Comparison of ENCODE assay signal across 1 cellular context in the genomic region with DNA sequence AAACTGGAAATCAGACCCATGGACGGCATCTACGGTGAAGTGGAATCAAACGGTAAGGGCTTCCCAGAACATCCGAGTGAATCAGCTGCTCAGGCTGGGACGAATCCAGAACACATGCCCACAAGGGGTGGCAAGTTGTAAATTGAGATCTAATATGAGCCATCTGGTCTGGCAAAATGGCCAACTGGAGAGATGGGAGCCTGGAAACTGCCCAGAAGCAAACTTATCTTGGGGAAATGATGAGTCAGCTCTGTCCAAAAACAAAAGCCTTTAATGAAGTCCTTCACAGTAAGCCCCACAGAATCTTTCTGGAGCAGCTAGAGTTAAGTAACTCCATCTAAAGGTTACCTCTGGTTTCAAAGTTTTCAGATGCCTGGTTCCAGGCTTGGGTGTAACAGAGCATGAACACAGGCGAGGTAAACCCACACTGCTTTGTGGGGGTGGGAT.
TF ChIP-seq lines count a peak whose summit lies in the region.

No MANE protein-coding gene starts in this region.

TF ChIP-seq in K562, 482 proteins besides CTCF, POLR2A, EP300 and RAD21 (continued from another document and continues in another):
- TF ChIP-seq, protein P1, sequence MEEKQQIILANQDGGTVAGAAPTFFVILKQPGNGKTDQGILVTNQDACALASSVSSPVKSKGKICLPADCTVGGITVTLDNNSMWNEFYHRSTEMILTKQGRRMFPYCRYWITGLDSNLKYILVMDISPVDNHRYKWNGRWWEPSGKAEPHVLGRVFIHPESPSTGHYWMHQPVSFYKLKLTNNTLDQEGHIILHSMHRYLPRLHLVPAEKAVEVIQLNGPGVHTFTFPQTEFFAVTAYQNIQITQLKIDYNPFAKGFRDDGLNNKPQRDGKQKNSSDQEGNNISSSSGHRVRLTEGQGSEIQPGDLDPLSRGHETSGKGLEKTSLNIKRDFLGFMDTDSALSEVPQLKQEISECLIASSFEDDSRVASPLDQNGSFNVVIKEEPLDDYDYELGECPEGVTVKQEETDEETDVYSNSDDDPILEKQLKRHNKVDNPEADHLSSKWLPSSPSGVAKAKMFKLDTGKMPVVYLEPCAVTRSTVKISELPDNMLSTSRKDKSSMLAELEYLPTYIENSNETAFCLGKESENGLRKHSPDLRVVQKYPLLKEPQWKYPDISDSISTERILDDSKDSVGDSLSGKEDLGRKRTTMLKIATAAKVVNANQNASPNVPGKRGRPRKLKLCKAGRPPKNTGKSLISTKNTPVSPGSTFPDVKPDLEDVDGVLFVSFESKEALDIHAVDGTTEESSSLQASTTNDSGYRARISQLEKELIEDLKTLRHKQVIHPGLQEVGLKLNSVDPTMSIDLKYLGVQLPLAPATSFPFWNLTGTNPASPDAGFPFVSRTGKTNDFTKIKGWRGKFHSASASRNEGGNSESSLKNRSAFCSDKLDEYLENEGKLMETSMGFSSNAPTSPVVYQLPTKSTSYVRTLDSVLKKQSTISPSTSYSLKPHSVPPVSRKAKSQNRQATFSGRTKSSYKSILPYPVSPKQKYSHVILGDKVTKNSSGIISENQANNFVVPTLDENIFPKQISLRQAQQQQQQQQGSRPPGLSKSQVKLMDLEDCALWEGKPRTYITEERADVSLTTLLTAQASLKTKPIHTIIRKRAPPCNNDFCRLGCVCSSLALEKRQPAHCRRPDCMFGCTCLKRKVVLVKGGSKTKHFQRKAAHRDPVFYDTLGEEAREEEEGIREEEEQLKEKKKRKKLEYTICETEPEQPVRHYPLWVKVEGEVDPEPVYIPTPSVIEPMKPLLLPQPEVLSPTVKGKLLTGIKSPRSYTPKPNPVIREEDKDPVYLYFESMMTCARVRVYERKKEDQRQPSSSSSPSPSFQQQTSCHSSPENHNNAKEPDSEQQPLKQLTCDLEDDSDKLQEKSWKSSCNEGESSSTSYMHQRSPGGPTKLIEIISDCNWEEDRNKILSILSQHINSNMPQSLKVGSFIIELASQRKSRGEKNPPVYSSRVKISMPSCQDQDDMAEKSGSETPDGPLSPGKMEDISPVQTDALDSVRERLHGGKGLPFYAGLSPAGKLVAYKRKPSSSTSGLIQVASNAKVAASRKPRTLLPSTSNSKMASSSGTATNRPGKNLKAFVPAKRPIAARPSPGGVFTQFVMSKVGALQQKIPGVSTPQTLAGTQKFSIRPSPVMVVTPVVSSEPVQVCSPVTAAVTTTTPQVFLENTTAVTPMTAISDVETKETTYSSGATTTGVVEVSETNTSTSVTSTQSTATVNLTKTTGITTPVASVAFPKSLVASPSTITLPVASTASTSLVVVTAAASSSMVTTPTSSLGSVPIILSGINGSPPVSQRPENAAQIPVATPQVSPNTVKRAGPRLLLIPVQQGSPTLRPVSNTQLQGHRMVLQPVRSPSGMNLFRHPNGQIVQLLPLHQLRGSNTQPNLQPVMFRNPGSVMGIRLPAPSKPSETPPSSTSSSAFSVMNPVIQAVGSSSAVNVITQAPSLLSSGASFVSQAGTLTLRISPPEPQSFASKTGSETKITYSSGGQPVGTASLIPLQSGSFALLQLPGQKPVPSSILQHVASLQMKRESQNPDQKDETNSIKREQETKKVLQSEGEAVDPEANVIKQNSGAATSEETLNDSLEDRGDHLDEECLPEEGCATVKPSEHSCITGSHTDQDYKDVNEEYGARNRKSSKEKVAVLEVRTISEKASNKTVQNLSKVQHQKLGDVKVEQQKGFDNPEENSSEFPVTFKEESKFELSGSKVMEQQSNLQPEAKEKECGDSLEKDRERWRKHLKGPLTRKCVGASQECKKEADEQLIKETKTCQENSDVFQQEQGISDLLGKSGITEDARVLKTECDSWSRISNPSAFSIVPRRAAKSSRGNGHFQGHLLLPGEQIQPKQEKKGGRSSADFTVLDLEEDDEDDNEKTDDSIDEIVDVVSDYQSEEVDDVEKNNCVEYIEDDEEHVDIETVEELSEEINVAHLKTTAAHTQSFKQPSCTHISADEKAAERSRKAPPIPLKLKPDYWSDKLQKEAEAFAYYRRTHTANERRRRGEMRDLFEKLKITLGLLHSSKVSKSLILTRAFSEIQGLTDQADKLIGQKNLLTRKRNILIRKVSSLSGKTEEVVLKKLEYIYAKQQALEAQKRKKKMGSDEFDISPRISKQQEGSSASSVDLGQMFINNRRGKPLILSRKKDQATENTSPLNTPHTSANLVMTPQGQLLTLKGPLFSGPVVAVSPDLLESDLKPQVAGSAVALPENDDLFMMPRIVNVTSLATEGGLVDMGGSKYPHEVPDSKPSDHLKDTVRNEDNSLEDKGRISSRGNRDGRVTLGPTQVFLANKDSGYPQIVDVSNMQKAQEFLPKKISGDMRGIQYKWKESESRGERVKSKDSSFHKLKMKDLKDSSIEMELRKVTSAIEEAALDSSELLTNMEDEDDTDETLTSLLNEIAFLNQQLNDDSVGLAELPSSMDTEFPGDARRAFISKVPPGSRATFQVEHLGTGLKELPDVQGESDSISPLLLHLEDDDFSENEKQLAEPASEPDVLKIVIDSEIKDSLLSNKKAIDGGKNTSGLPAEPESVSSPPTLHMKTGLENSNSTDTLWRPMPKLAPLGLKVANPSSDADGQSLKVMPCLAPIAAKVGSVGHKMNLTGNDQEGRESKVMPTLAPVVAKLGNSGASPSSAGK (IDR thresholded peaks at IDR 0.05), result no peak
- TF ChIP-seq CHCHD3 (CRISPR knock-in tag; IDR thresholded peaks at IDR 0.05), result no peak
- TF ChIP-seq, protein P2, sequence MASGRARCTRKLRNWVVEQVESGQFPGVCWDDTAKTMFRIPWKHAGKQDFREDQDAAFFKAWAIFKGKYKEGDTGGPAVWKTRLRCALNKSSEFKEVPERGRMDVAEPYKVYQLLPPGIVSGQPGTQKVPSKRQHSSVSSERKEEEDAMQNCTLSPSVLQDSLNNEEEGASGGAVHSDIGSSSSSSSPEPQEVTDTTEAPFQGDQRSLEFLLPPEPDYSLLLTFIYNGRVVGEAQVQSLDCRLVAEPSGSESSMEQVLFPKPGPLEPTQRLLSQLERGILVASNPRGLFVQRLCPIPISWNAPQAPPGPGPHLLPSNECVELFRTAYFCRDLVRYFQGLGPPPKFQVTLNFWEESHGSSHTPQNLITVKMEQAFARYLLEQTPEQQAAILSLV (tag; IDR thresholded peaks at IDR 0.05), result no peak
- no peak for TF ChIP-seq MXI1 (IDR thresholded peaks at IDR 0.05; ENCODE audit: low read depth, low read length)
- no peak for TF ChIP-seq ZNF347 (CRISPR knock-in tag; IDR thresholded peaks at IDR 0.05; ENCODE audit: low read depth)
- TF ChIP-seq KAT2B (IDR thresholded peaks at IDR 0.05; ENCODE audit: low read depth, low read length), result no peak
- TF ChIP-seq, protein P3, sequence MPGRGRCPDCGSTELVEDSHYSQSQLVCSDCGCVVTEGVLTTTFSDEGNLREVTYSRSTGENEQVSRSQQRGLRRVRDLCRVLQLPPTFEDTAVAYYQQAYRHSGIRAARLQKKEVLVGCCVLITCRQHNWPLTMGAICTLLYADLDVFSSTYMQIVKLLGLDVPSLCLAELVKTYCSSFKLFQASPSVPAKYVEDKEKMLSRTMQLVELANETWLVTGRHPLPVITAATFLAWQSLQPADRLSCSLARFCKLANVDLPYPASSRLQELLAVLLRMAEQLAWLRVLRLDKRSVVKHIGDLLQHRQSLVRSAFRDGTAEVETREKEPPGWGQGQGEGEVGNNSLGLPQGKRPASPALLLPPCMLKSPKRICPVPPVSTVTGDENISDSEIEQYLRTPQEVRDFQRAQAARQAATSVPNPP (IDR thresholded peaks at IDR 0.05; ENCODE audit: borderline replicate concordance, insufficient read depth, insufficient read length), result no peak
- TF ChIP-seq HNRNPL (IDR thresholded peaks at IDR 0.05; ENCODE audit: low read depth, low read length), result no peak
- TF ChIP-seq RCOR1 (IDR thresholded peaks at IDR 0.05; ENCODE audit: borderline replicate concordance in 1 of 2, low read depth in 2 of 2, low read length in 2 of 2), result peak in 1 of 2 experiments; percentile 63; a peak in 2 of 4 replicates
- TF ChIP-seq ZNF586 (CRISPR knock-in tag; conservative IDR thresholded peaks at IDR 0.05), result no peak
- TF ChIP-seq STAT5A (IDR thresholded peaks at IDR 0.05; ENCODE audit: borderline replicate concordance, low read length), result no peak
- TF ChIP-seq KLF10 (CRISPR knock-in tag; IDR thresholded peaks at IDR 0.05), result no peak
- no peak for TF ChIP-seq NONO (IDR thresholded peaks at IDR 0.05; ENCODE audit: low read depth in 2 of 2, low read length in 1 of 2)
- no peak for TF ChIP-seq KLF13 (tag; IDR thresholded peaks at IDR 0.05; ENCODE audit: borderline replicate concordance, low read depth)
- TF ChIP-seq, protein P4, sequence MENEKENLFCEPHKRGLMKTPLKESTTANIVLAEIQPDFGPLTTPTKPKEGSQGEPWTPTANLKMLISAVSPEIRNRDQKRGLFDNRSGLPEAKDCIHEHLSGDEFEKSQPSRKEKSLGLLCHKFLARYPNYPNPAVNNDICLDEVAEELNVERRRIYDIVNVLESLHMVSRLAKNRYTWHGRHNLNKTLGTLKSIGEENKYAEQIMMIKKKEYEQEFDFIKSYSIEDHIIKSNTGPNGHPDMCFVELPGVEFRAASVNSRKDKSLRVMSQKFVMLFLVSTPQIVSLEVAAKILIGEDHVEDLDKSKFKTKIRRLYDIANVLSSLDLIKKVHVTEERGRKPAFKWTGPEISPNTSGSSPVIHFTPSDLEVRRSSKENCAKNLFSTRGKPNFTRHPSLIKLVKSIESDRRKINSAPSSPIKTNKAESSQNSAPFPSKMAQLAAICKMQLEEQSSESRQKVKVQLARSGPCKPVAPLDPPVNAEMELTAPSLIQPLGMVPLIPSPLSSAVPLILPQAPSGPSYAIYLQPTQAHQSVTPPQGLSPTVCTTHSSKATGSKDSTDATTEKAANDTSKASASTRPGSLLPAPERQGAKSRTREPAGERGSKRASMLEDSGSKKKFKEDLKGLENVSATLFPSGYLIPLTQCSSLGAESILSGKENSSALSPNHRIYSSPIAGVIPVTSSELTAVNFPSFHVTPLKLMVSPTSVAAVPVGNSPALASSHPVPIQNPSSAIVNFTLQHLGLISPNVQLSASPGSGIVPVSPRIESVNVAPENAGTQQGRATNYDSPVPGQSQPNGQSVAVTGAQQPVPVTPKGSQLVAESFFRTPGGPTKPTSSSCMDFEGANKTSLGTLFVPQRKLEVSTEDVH (IDR thresholded peaks at IDR 0.05; ENCODE audit: low read depth, partially characterized antibody), result no peak
- TF ChIP-seq FUS (optimal IDR thresholded peaks at IDR 0.05; ENCODE audit: low read depth, low read length), result no peak
- peak; percentile 97 for TF ChIP-seq MAFK (IDR thresholded peaks at IDR 0.05; ENCODE audit: low read length)
- peak; percentile 62; the same call in 1 of the 2 replicates for TF ChIP-seq LCOR (CRISPR knock-in tag; IDR thresholded peaks at IDR 0.05)
- TF ChIP-seq, protein P5, sequence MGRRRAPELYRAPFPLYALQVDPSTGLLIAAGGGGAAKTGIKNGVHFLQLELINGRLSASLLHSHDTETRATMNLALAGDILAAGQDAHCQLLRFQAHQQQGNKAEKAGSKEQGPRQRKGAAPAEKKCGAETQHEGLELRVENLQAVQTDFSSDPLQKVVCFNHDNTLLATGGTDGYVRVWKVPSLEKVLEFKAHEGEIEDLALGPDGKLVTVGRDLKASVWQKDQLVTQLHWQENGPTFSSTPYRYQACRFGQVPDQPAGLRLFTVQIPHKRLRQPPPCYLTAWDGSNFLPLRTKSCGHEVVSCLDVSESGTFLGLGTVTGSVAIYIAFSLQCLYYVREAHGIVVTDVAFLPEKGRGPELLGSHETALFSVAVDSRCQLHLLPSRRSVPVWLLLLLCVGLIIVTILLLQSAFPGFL (CRISPR knock-in tag; IDR thresholded peaks at IDR 0.05), result no peak
- TF ChIP-seq NCOA6 (IDR thresholded peaks at IDR 0.05), result no peak
- no peak for TF ChIP-seq TCF3 (CRISPR knock-in tag; IDR thresholded peaks at IDR 0.05)
- TF ChIP-seq MIER1 (IDR thresholded peaks at IDR 0.05; ENCODE audit: low read depth), result peak; percentile 96
- no peak for TF ChIP-seq SREBF1 (IDR thresholded peaks at IDR 0.05; ENCODE audit: borderline replicate concordance, low read depth, low read length)
- no peak for TF ChIP-seq POU5F1 (IDR thresholded peaks at IDR 0.05; ENCODE audit: borderline replicate concordance, low read depth, low read length, partially characterized antibody)
- no peak for TF ChIP-seq CC2D1A (IDR thresholded peaks at IDR 0.05)
- TF ChIP-seq NFRKB (IDR thresholded peaks at IDR 0.05; ENCODE audit: low read depth), result no peak
- TF ChIP-seq TEAD1 (CRISPR knock-in tag; IDR thresholded peaks at IDR 0.05), result 0 out of 4 replicates have a peak, but pooled peaks of 1 of the 2 experiments have one; percentile 2
- no peak for TF ChIP-seq ZNF282 (CRISPR knock-in tag; IDR thresholded peaks at IDR 0.05)
- peak; percentile 11; the same call in 1 of the 2 replicates for TF ChIP-seq SOX6 (IDR thresholded peaks at IDR 0.05)
- peak in 1 of 3 experiments; percentile 62 for TF ChIP-seq YY1 (IDR thresholded peaks at IDR 0.05; ENCODE audit: borderline replicate concordance in 1 of 3, control insufficient read depth in 1 of 3, extremely low read depth in 1 of 3, insufficient read depth in 3 of 3, insufficient read length in 1 of 3, insufficient replicate concordance in 2 of 3, low read depth in 1 of 3, low read length in 2 of 3)
- TF ChIP-seq ZC3H4 (CRISPR knock-in tag; IDR thresholded peaks at IDR 0.05; ENCODE audit: borderline replicate concordance), result no peak
- no peak for TF ChIP-seq POLR2AphosphoS2 (IDR thresholded peaks at IDR 0.05; ENCODE audit: low read length)
- TF ChIP-seq SMARCE1 (IDR thresholded peaks at IDR 0.05), result 0 out of 2 replicates have a peak, but pooled peaks have one; percentile 18
- TF ChIP-seq, protein P6, sequence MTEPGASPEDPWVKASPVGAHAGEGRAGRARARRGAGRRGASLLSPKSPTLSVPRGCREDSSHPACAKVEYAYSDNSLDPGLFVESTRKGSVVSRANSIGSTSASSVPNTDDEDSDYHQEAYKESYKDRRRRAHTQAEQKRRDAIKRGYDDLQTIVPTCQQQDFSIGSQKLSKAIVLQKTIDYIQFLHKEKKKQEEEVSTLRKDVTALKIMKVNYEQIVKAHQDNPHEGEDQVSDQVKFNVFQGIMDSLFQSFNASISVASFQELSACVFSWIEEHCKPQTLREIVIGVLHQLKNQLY (CRISPR knock-in tag; conservative IDR thresholded peaks at IDR 0.05), result no peak
- peak; percentile 37; the same call in 1 of the 2 replicates for TF ChIP-seq BACH1 (tag; IDR thresholded peaks at IDR 0.05)
- no peak for TF ChIP-seq ESRRA (IDR thresholded peaks at IDR 0.05; ENCODE audit: borderline replicate concordance, low read depth)
- TF ChIP-seq, protein P7, sequence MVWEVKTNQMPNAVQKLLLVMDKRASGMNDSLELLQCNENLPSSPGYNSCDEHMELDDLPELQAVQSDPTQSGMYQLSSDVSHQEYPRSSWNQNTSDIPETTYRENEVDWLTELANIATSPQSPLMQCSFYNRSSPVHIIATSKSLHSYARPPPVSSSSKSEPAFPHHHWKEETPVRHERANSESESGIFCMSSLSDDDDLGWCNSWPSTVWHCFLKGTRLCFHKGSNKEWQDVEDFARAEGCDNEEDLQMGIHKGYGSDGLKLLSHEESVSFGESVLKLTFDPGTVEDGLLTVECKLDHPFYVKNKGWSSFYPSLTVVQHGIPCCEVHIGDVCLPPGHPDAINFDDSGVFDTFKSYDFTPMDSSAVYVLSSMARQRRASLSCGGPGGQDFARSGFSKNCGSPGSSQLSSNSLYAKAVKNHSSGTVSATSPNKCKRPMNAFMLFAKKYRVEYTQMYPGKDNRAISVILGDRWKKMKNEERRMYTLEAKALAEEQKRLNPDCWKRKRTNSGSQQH (CRISPR knock-in tag; IDR thresholded peaks at IDR 0.05), result no peak
- peak; percentile 98 for TF ChIP-seq MAFF (IDR thresholded peaks at IDR 0.05; ENCODE audit: low read length)
- TF ChIP-seq MTA1 (IDR thresholded peaks at IDR 0.05; ENCODE audit: borderline replicate concordance), result no peak
- peak; percentile 66 for TF ChIP-seq DPF2 (IDR thresholded peaks at IDR 0.05)
- no peak for TF ChIP-seq NR1H2 (CRISPR knock-in tag; IDR thresholded peaks at IDR 0.05)
